In genomic region chr16:81526935-81527334, GRCh38 we compare ENCODE assay signal across 9 cellular contexts.
DNase-seq lines count a peak whose midpoint lies in the region; ATAC-seq, FAIRE-seq and TF ChIP-seq lines count a peak whose summit lies in the region.
"Had no signal": no experiment of that assay in that cellular context is flagged by ENCODE, and none has a peak within 500 bp of the region (broad histone marks: within the 10 kb centered on the region; RNA-seq: fewer than 3 reads in every experiment).

No MANE protein-coding gene starts in this region.

- peak; percentile 90 for DNase-seq in HTR-8/SVneo (ENCODE audit: insufficient read length, low spot score)
- no peak for DNase-seq in ascending aorta (ENCODE audit: low spot score in 2 of 2)
- peak; percentile 23 for DNase-seq in hepatocyte (ENCODE audit: low spot score)
- DNase-seq in WERI-Rb-1: no peak
- no peak for DNase-seq in NCI-H128 (lab: John Stamatoyannopoulos, UW; ENCODE audit: unreplicated experiment)
- DNase-seq: activated CD4-positive, alpha-beta T cell treated with anti-CD3 and anti-CD28 coated beads for 4 hours; NCI-H526 had no signal

- H3K9me2 ChIP-seq in hepatocyte (replicated peaks; ENCODE audit: insufficient read depth): no peaks in the 10 kb centered on the region

- no peak overlapping the region for H3K4me2 ChIP-seq in hepatocyte

- no peaks in the 10 kb centered on the region for H3K27me3 ChIP-seq in ascending aorta
- H3K27me3 ChIP-seq in hepatocyte: no peaks in the 10 kb centered on the region
- no peaks in the 10 kb centered on the region for H3K27me3 ChIP-seq in stomach smooth muscle (ENCODE audit: control insufficient read depth in 1 of 2, insufficient read depth in 2 of 2, low read length in 2 of 2)
- no peaks in the 10 kb centered on the region for H3K27me3 ChIP-seq in WERI-Rb-1 (ENCODE audit: insufficient read depth, low read depth, severe bottlenecking)

- H3K27ac ChIP-seq in ascending aorta: peak overlapping the region; percentile 8 to 39
- peak overlapping the region; percentile 77 for H3K27ac ChIP-seq in hepatocyte
- H3K27ac ChIP-seq in stomach smooth muscle (ENCODE audit: low read length): peak overlapping the region; percentile 31
- H3K27ac ChIP-seq in WERI-Rb-1: no peak overlapping the region

- ATAC-seq in GM21717 (IDR thresholded peaks at IDR 0.05; ENCODE audit: unreplicated experiment): no peak

- intact Hi-C loops in ascending aorta (cut with DNase I): no loop called here

- H3K9me3 ChIP-seq in ascending aorta (no peaks in the 10 kb centered on the region), hepatocyte (ENCODE audit: low read depth) (no peaks in the 10 kb centered on the region), stomach smooth muscle (ENCODE audit: control insufficient read depth in 2 of 2, low read length in 2 of 2) (no peaks in the 10 kb centered on the region), WERI-Rb-1 (ENCODE audit: severe bottlenecking) (no peaks in the 10 kb centered on the region)

- H4K20me1 ChIP-seq in hepatocyte (ENCODE audit: insufficient read depth, poor library complexity, severe bottlenecking): peaks cover 11% of the 10 kb centered on the region

- H3K4me1 ChIP-seq in ascending aorta: peaks cover 0 to 6% of the 10 kb centered on the region in 2 donors
- no peaks in the 10 kb centered on the region for H3K4me1 ChIP-seq in hepatocyte (ENCODE audit: insufficient read depth)
- peaks cover 6% of the 10 kb centered on the region for H3K4me1 ChIP-seq in stomach smooth muscle (ENCODE audit: control insufficient read depth, insufficient read depth, low read length)

- H3K4me3 ChIP-seq in ascending aorta (no peak overlapping the region), hepatocyte (no peak overlapping the region), stomach smooth muscle (ENCODE audit: low read length in 2 of 2) (no peak overlapping the region), WERI-Rb-1 (ENCODE audit: low read depth, low read length) (no peak overlapping the region)

- H3K36me3 ChIP-seq in ascending aorta (no peaks in the 10 kb centered on the region), hepatocyte (replicated peaks; ENCODE audit: insufficient read depth, low read depth) (no peaks in the 10 kb centered on the region), stomach smooth muscle (ENCODE audit: control insufficient read depth in 2 of 2, insufficient read depth in 2 of 2, low read length in 2 of 2) (peaks cover 0 to 2% of the 10 kb centered on the region in 2 donors), WERI-Rb-1 (no peaks in the 10 kb centered on the region)

- TF ChIP-seq CTCF in ascending aorta (IDR thresholded peaks at IDR 0.05) (no peak), hepatocyte (IDR thresholded peaks at IDR 0.05; ENCODE audit: poor library complexity) (no peak), WERI-Rb-1 (IDR thresholded peaks at IDR 0.05; ENCODE audit: low read depth, low read length) (no peak)

- peak; percentile 89 for FAIRE-seq in HTR-8/SVneo (lab: Jason Lieb, UNC)

- WGBS in hepatocyte (ENCODE audit: low lambda C conversion rate, missing lambda C conversion rate): 77% methylated on average over 9 of the region's 9 CpGs

- no peak overlapping the region for H2AFZ ChIP-seq in hepatocyte

- no peak overlapping the region for H3K9ac ChIP-seq in stomach smooth muscle (ENCODE audit: low read length in 2 of 2)

- H3K79me2 ChIP-seq in hepatocyte: peaks cover 94% of the 10 kb centered on the region

Comparison
In these comparisons a context has a peak if more than half of its experiments do, and no peak if none do; other contexts are left out.
1. DNase-seq: peak in HTR-8/SVneo (single experiment) and hepatocyte (single experiment); none in ascending aorta (0 of 2), WERI-Rb-1 (single experiment) and NCI-H128 (single experiment).